23 cellular contexts compared by ENCODE assay signal in the genomic region with DNA sequence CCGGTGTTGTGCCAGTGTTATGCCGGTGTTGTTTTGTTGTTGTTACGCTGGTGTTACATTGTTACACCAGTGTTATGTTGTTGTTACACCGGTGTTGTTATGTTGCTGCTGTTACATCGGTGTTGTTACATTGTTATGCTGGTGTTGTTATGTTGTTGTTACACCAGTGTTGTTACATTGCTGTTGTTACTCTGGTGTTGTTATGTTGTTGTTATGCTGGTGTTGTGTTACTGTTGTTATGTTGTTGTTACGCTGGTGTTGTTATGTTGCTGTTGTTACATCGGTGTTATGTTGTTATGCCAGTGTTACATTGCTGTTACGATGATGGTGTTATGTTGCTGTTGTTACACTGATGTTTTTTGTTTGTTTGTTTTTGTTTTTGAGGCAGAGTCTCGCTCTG.
"Had no signal": no experiment of that assay in that cellular context is flagged by ENCODE, and none has a peak within 500 bp of the region (broad histone marks: within the 10 kb centered on the region; RNA-seq: fewer than 3 reads in every experiment).

No MANE protein-coding gene starts in this region.

- H3K9me3 Mint-ChIP-seq: nephron had no signal

- H3K27ac ChIP-seq: adrenal gland, cardiac muscle cell, epithelial cell of prostate, lower lobe of right lung, stomach, thoracic aorta, upper lobe of left lung had no signal

- H3K27me3 ChIP-seq: adrenal gland, cardiac muscle cell, stomach, upper lobe of left lung had no signal

- ATAC-seq: lower lobe of right lung had no signal

- H3K27ac Mint-ChIP-seq: activated CD4-positive, alpha-beta T cell treated with anti-CD3 and anti-CD28 coated beads, Interleukin-2, amount 10 ng/mL, durations not matched to agents 7 days and 5 days had no signal

- H3K4me3 ChIP-seq: adrenal gland, cardiac muscle cell, lower lobe of right lung, stomach, thoracic aorta, upper lobe of left lung had no signal

- H3K4me1 ChIP-seq: lower lobe of right lung, upper lobe of left lung had no signal

- H3K9me3 ChIP-seq: adrenal gland, lower lobe of right lung, stomach, thoracic aorta, upper lobe of left lung had no signal

- H3K4me3 Mint-ChIP-seq: activated CD4-positive, alpha-beta T cell treated with anti-CD3 and anti-CD28 coated beads, Interleukin-2, amount 10 ng/mL, durations not matched to agents 7 days and 5 days; nephron had no signal

- H3K36me3 ChIP-seq: cardiac muscle cell had no signal

- DNase-seq: activated CD4-positive, alpha-beta T cell treated with anti-CD3 and anti-CD28 coated beads, Interleukin-2, amount 10 ng/mL, durations not matched to agents 7 days and 5 days; activated CD4-positive, CD25-positive, alpha-beta regulatory T cell; activated CD8-positive, alpha-beta memory T cell treated with anti-CD3 and anti-CD28 coated beads, Interleukin-2, amount 50 U/mL, for 48 hours; activated effector memory CD4-positive, alpha-beta T cell treated with Interleukin-2 at 50 U/mL for 16 hours; activated naive CD4-positive, alpha-beta T cell treated with anti-CD3 and anti-CD28 coated beads, Interleukin-2, amount 50 U/mL, for 16 hours; activated T-cell treated with anti-CD3 and anti-CD28 coated beads, Interleukin-2, amount 50 U/mL, for 48 hours; adrenal gland; dermis blood vessel endothelial cell; effector memory CD4-positive, alpha-beta T cell; foreskin fibroblast; hypothalamus; islet precursor cell; midbrain; nucleus accumbens; stimulated activated CD4-positive, alpha-beta T cell treated with anti-CD3 and anti-CD28 coated beads, Interleukin-2, amount 100 ng/mL, for 24 hours; stomach; T-helper 9 cell had no signal

- H3K27me3 Mint-ChIP-seq: activated CD4-positive, alpha-beta T cell treated with anti-CD3 and anti-CD28 coated beads, Interleukin-2, amount 10 ng/mL, durations not matched to agents 7 days and 5 days had no signal
